ENCODE assay signal across 19 cellular contexts in genomic region chr19:33687761-33688656, GRCh38.
"Had no signal": no experiment of that assay in that cellular context is flagged by ENCODE, and none has a peak within 500 bp of the region (broad histone marks: within the 10 kb centered on the region; RNA-seq: fewer than 3 reads in every experiment).

No MANE protein-coding gene starts in this region.

- H3K9me3 Mint-ChIP-seq: activated B cell treated with CpG ODN at 0.5 μM for 24 hours; activated naive CD4-positive, alpha-beta T cell treated with anti-CD3 and anti-CD28 coated beads, Interleukin-2, amount 50 U/mL, for 24 hours; central memory CD8-positive, alpha-beta T cell; effector memory CD8-positive, alpha-beta T cell; nephron progenitor cell; T-helper 1 cell treated with Interleukin-12 subunit alpha and Interleukin-12 subunit beta and Interleukin-4 antibody, amounts not matched to agents 30 μg/mL and 1 μg/mL, for 36 hours had no signal

- H3K36me3 Mint-ChIP-seq: activated naive CD4-positive, alpha-beta T cell treated with anti-CD3 and anti-CD28 coated beads, Interleukin-2, amount 50 U/mL, for 24 hours; brain had no signal

- H3K36me3 ChIP-seq: esophagus muscularis mucosa had no signal

- H3K4me3 Mint-ChIP-seq: activated B cell treated with CpG ODN at 0.5 μM for 24 hours; activated CD4-positive, alpha-beta T cell treated with anti-CD3 and anti-CD28 coated beads for 36 hours; activated naive CD4-positive, alpha-beta T cell treated with anti-CD3 and anti-CD28 coated beads, Interleukin-2, amount 50 U/mL, for 24 hours; brain; central memory CD8-positive, alpha-beta T cell; effector memory CD8-positive, alpha-beta T cell; nephron progenitor cell; T-helper 1 cell treated with Interleukin-12 subunit alpha and Interleukin-12 subunit beta and Interleukin-4 antibody, amounts not matched to agents 30 μg/mL and 1 μg/mL, for 36 hours had no signal

- H3K27ac Mint-ChIP-seq: activated B cell treated with CpG ODN at 0.5 μM for 24 hours; activated CD4-positive, alpha-beta T cell treated with anti-CD3 and anti-CD28 coated beads for 36 hours; activated naive CD4-positive, alpha-beta T cell treated with anti-CD3 and anti-CD28 coated beads, Interleukin-2, amount 50 U/mL, for 24 hours; effector memory CD8-positive, alpha-beta T cell; nephron progenitor cell; T-helper 1 cell treated with Interleukin-12 subunit alpha and Interleukin-12 subunit beta and Interleukin-4 antibody, amounts not matched to agents 30 μg/mL and 1 μg/mL, for 36 hours had no signal

- H3K27ac ChIP-seq: esophagus muscularis mucosa had no signal

- ATAC-seq: activated CD4-positive, alpha-beta T cell treated with anti-CD3 and anti-CD28 coated beads for 36 hours; effector memory CD8-positive, alpha-beta T cell; left cardiac atrium had no signal

- H3K4me3 ChIP-seq: esophagus muscularis mucosa had no signal

- DNase-seq: activated B cell treated with CpG ODN at 0.5 μM for 24 hours; activated CD4-positive, alpha-beta T cell treated with anti-CD3 and anti-CD28 coated beads for 36 hours; activated CD4-positive, alpha-beta T cell treated with anti-CD3 and anti-CD28 coated beads, Interleukin-2, amount 50 U/mL, for 48 hours; activated gamma-delta T cell treated with Interleukin-2 at 50 U/mL for 16 hours; activated T-cell treated with anti-CD3 and anti-CD28 coated beads for 4 hours; anterior cingulate cortex; effector memory CD8-positive, alpha-beta T cell; hippocampal formation; left cardiac atrium; nephron progenitor cell; nucleus accumbens; stimulated activated CD4-positive, alpha-beta T cell treated with anti-CD3 and anti-CD28 coated beads, Interleukin-4, amount 100 ng/mL, for 1 hour; stimulated activated naive CD4-positive, alpha-beta T cell; T1000 had no signal

- H3K4me1 Mint-ChIP-seq: activated B cell treated with CpG ODN at 0.5 μM for 24 hours; activated CD4-positive, alpha-beta T cell treated with anti-CD3 and anti-CD28 coated beads for 36 hours; activated naive CD4-positive, alpha-beta T cell treated with anti-CD3 and anti-CD28 coated beads, Interleukin-2, amount 50 U/mL, for 24 hours; central memory CD8-positive, alpha-beta T cell had no signal

- H3K9me3 ChIP-seq: esophagus muscularis mucosa had no signal
